Comparison of ENCODE assay signal across 14 cellular contexts in genomic region chr2:43071629-43072550, GRCh38.
DNase-seq lines count a peak whose midpoint lies in the region; ATAC-seq, FAIRE-seq and TF ChIP-seq lines count a peak whose summit lies in the region.
"Had no signal": no experiment of that assay in that cellular context is flagged by ENCODE, and none has a peak within 500 bp of the region (broad histone marks: within the 10 kb centered on the region; RNA-seq: fewer than 3 reads in every experiment).

No MANE protein-coding gene starts in this region.

- H2AFZ ChIP-seq in astrocyte (ENCODE audit: low read depth, low read length) = no peak overlapping the region

- TF ChIP-seq RAD21 in A549 (conservative IDR thresholded peaks at IDR 0.05 in 1 of 2, IDR thresholded peaks at IDR 0.05 in 1 of 2) = no peak

- no peaks in the 10 kb centered on the region for H4K20me1 ChIP-seq in astrocyte (ENCODE audit: insufficient read depth, low read length)

- H3K4me1 ChIP-seq in A549 (peaks cover 52% of the 10 kb centered on the region), astrocyte (ENCODE audit: insufficient read depth, low read length) (peaks cover 42% of the 10 kb centered on the region)

- no peaks in the 10 kb centered on the region for H3K36me3 Mint-ChIP-seq in astrocyte (ENCODE audit: low read depth, unreplicated experiment)

- peaks cover 25% of the 10 kb centered on the region for H3K4me1 Mint-ChIP-seq in astrocyte (ENCODE audit: low read depth, unreplicated experiment)

- WGBS in A549 (ENCODE audit: missing lambda C conversion rate) = 92% methylated on average over 16 of the region's 16 CpGs

- ATAC-seq in A549 = no peak
- ATAC-seq in left ventricle myocardium superior = peak; percentile 43

- TF ChIP-seq CTCF in A549 (IDR thresholded peaks at IDR 0.05) (no peak), astrocyte (IDR thresholded peaks at IDR 0.05; ENCODE audit: insufficient read depth, low read depth, low read length) (no peak)

- peaks cover 5% of the 10 kb centered on the region for H3K27me3 ChIP-seq in astrocyte (ENCODE audit: insufficient read depth, low read length)
- no peaks in the 10 kb centered on the region for H3K27me3 ChIP-seq in MG63

- FAIRE-seq in A549 (lab: Jason Lieb, UNC) = no peak
- no peak for FAIRE-seq in astrocyte (lab: Jason Lieb, UNC)
- FAIRE-seq: A204.1, colon had no signal

- CTCF ChIA-PET in A549 (lab: Yijun Ruan, JAX) = interaction anchor here (2.2 kb wide), 1 partner anchor 8 kb away, joined by 9 read pairs; no protein-coding TSS in a partner anchor

- no peak for TF ChIP-seq POLR2A in A549 (IDR thresholded peaks at IDR 0.05; ENCODE audit: low read length)

- intact Hi-C loops in left ventricle myocardium superior (cut with micrococcal nuclease) = no loop called here
- intact Hi-C loops in posterior vena cava (cut with DNase I) = no loop called here

- H3K9me3 ChIP-seq in A549 (no peaks in the 10 kb centered on the region), astrocyte (ENCODE audit: insufficient read depth, low read depth, low read length) (no peaks in the 10 kb centered on the region), MG63 (no peaks in the 10 kb centered on the region)

- H3K79me2 ChIP-seq in astrocyte (ENCODE audit: insufficient read depth, low read length) = no peaks in the 10 kb centered on the region

- H3K9me3 Mint-ChIP-seq in astrocyte (ENCODE audit: unreplicated experiment) = no peaks in the 10 kb centered on the region

- peaks cover 21% of the 10 kb centered on the region for H3K27me3 Mint-ChIP-seq in astrocyte (ENCODE audit: low read depth, unreplicated experiment)

- H3K4me2 ChIP-seq in A549 = no peak overlapping the region
- H3K4me2 ChIP-seq in astrocyte (ENCODE audit: low read length) = no peak overlapping the region

- H3K36me3 ChIP-seq in astrocyte (ENCODE audit: insufficient read depth, low read length) (no peaks in the 10 kb centered on the region), MG63 (no peaks in the 10 kb centered on the region)

- H3K4me3 ChIP-seq in A549 = no peak overlapping the region
- H3K4me3 ChIP-seq in astrocyte (ENCODE audit: insufficient read depth, low read depth, low read length) = no peak overlapping the region
- no peak overlapping the region for H3K4me3 ChIP-seq in MG63

- H3K27ac Mint-ChIP-seq in astrocyte (ENCODE audit: unreplicated experiment) = peak overlapping the region; percentile 53

- H3K4me3 Mint-ChIP-seq in astrocyte (ENCODE audit: unreplicated experiment) = no peak overlapping the region

- POLR2A ChIA-PET in A549 (lab: Yijun Ruan, JAX) = no interaction called here

- H3K9ac ChIP-seq in astrocyte (ENCODE audit: low read length) = no peak overlapping the region

- DNase-seq in A549 (ENCODE audit: low read depth in 1 of 2, low spot score in 1 of 2) (no peak), astrocyte (ENCODE audit: low read depth) (no peak), left ventricle myocardium superior (peak; percentile 69), posterior vena cava (ENCODE audit: low spot score) (peak; percentile 90), NCI-H128 (lab: John Stamatoyannopoulos, UW; ENCODE audit: unreplicated experiment) (no peak), MG63 (no peak), glomerular visceral epithelial cell (ENCODE audit: extremely low spot score) (no peak), NCI-H2227 treated with DMSO at 0.1 percent for 48 hours (lab: John Stamatoyannopoulos, UW) (no peak)
- DNase-seq: hippocampal formation; MV-4-11; NCI-H524 treated with DMSO at 0.1 percent for 48 hours; stimulated activated CD4-positive, alpha-beta T cell treated with anti-CD3 and anti-CD28 coated beads, Interleukin-12 subunit alpha, Interleukin-12 subunit beta, amount 100 ng/mL, for 4 hours had no signal

- no peak for TF ChIP-seq EP300 in A549 (IDR thresholded peaks at IDR 0.05)

- H3K27ac ChIP-seq in A549 (peak overlapping the region; percentile 19 to 59; a peak in 3 of 6 replicates), astrocyte (ENCODE audit: low read depth, low read length) (no peak overlapping the region)

TF ChIP-seq in A549, 52 proteins besides CTCF, POLR2A, EP300 and RAD21:
- TF ChIP-seq, protein P1, sequence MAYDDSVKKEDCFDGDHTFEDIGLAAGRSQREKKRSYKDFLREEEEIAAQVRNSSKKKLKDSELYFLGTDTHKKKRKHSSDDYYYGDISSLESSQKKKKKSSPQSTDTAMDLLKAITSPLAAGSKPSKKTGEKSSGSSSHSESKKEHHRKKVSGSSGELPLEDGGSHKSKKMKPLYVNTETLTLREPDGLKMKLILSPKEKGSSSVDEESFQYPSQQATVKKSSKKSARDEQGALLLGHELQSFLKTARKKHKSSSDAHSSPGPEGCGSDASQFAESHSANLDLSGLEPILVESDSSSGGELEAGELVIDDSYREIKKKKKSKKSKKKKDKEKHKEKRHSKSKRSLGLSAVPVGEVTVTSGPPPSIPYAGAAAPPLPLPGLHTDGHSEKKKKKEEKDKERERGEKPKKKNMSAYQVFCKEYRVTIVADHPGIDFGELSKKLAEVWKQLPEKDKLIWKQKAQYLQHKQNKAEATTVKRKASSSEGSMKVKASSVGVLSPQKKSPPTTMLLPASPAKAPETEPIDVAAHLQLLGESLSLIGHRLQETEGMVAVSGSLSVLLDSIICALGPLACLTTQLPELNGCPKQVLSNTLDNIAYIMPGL (CRISPR knock-in tag; IDR thresholded peaks at IDR 0.05; ENCODE audit: borderline replicate concordance) = no peak
- TF ChIP-seq MAX (IDR thresholded peaks at IDR 0.05) = no peak
- TF ChIP-seq GATA3 (IDR thresholded peaks at IDR 0.05; ENCODE audit: borderline replicate concordance) = no peak
- TF ChIP-seq JUN (IDR thresholded peaks at IDR 0.05) = no peak
- no peak for TF ChIP-seq EHF (CRISPR knock-in tag; IDR thresholded peaks at IDR 0.05)
- TF ChIP-seq JUNB (IDR thresholded peaks at IDR 0.05) = no peak
- no peak for TF ChIP-seq HOXB5 (CRISPR knock-in tag; IDR thresholded peaks at IDR 0.05)
- TF ChIP-seq FOSL2 (IDR thresholded peaks at IDR 0.05) = no peak
- TF ChIP-seq FOSL2 (CRISPR knock-in tag; IDR thresholded peaks at IDR 0.05) = no peak
- TF ChIP-seq, protein P2, sequence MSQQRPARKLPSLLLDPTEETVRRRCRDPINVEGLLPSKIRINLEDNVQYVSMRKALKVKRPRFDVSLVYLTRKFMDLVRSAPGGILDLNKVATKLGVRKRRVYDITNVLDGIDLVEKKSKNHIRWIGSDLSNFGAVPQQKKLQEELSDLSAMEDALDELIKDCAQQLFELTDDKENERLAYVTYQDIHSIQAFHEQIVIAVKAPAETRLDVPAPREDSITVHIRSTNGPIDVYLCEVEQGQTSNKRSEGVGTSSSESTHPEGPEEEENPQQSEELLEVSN (IDR thresholded peaks at IDR 0.05; ENCODE audit: borderline replicate concordance, low read depth) = no peak
- no peak for TF ChIP-seq SREBF2 (IDR thresholded peaks at IDR 0.05)
- TF ChIP-seq USF2 (IDR thresholded peaks at IDR 0.05) = no peak

Comparison
In these comparisons a context has a peak if more than half of its experiments do, and no peak if none do; other contexts are left out.
1. DNase-seq: peak in left ventricle myocardium superior (single experiment) and posterior vena cava (single experiment); none in A549 (0 of 2), astrocyte (single experiment), NCI-H128 (single experiment), MG63 (single experiment), glomerular visceral epithelial cell (single experiment) and NCI-H2227 treated with DMSO at 0.1 percent for 48 hours (single experiment).